ENCODE assay signal across 17 cellular contexts in the genomic region with DNA sequence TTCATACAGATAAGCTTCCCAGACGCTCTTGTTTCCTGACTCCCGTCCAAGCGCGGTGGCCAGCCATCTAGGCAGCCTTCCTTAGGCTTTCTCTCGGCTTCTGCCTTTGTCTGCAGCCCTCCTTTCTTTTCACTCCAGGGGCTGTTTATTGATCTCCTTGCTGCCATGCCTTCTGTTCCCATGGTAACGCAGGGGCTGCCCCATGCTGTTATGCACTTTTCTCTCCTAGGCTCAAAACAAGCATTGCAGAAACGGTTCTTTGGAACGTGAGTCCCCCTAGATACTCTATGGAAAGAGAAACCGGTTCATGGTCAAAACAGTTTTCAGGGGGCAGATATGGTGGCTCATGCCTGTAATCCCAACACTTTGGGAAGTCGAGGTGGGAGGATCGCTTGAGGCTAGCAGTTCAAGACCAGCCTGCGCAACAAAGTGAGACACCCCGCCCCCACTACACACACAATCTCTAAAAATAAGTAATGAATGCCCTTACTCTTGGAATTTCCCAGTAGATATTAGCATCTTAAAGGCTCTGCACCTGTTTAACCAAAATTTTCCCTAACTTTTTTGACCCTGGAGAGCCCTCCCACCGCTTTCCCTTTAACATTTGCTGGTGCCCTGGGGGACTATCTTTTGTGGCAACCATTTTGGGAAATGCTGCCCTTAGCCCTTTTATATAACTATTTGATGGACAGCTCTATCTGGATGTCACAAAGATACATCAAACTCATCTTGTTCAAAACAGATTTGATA. TPM values are rescaled to one million over a fixed set of nuclear protein-coding genes. Genes with fewer than 3 reads are reported as not detected.
DNase-seq lines count a peak whose midpoint lies in the region; ATAC-seq and TF ChIP-seq lines count a peak whose summit lies in the region.
"Had no signal": no experiment of that assay in that cellular context is flagged by ENCODE, and none has a peak within 500 bp of the region (broad histone marks: within the 10 kb centered on the region; RNA-seq: fewer than 3 reads in every experiment).

No MANE protein-coding gene starts in this region.

- H4K8ac ChIP-seq in mesendoderm (ENCODE audit: low read depth, low read length): no peak overlapping the region

- H3K27ac ChIP-seq in mesendoderm (ENCODE audit: low read depth, low read length) (no peak overlapping the region), PC-3 (ENCODE audit: low read length) (no peak overlapping the region)

- no peaks in the 10 kb centered on the region for H3K4me1 ChIP-seq in mesendoderm (ENCODE audit: control insufficient read depth, low read depth, low read length)
- H3K4me1 ChIP-seq in PC-3 (ENCODE audit: insufficient read depth, low read length): peaks cover 4% of the 10 kb centered on the region; the same call in 1 of the 2 replicates

- H3K9ac ChIP-seq in mesendoderm (ENCODE audit: low read length) (no peak overlapping the region), PC-3 (ENCODE audit: low read length) (no peak overlapping the region)

- H3K4me2 ChIP-seq in mesendoderm (ENCODE audit: low read length) (no peak overlapping the region), PC-3 (ENCODE audit: low read length) (no peak overlapping the region)

- BruUV-seq in PC-3 (replicated peaks; lab: Mats Ljungman, UMichigan): no TSS peak

- POLR2A ChIA-PET in PC-3 (lab: Charles Lee; ENCODE audit: unreplicated experiment): no interaction called here

- H3K18ac ChIP-seq in mesendoderm (ENCODE audit: low read length): peak overlapping the region; percentile 39

- ATAC-seq in HG03025 (IDR thresholded peaks at IDR 0.05; ENCODE audit: low FRiP score, unreplicated experiment) (no peak), PC-3 (no peak)
- ATAC-seq: HCT116 had no signal

- peak overlapping the region; percentile 11 for H2BK15ac ChIP-seq in mesendoderm (replicated peaks; ENCODE audit: low read depth)

- no peak for TF ChIP-seq CTCF in PC-3 (conservative IDR thresholded peaks at IDR 0.05; ENCODE audit: low read depth, low read length)

- H3K79me2 ChIP-seq in mesendoderm (ENCODE audit: control insufficient read depth, insufficient read depth, low read length) (no peaks in the 10 kb centered on the region), PC-3 (ENCODE audit: low read length) (no peaks in the 10 kb centered on the region)

- H3K79me1 ChIP-seq in mesendoderm (ENCODE audit: low read length): no peaks in the 10 kb centered on the region

- H3K27me3 ChIP-seq in mesendoderm (ENCODE audit: insufficient read depth, low read length, poor library complexity): no peaks in the 10 kb centered on the region
- H3K27me3 ChIP-seq in PC-3 (ENCODE audit: low read length): no peaks in the 10 kb centered on the region

- H3K56ac ChIP-seq in mesendoderm (ENCODE audit: low read length): no peak overlapping the region

- no CpG with 5 or more reads among the region's 14 CpGs for WGBS in mesendoderm (ENCODE audit: extremely low coverage, insufficient coverage, low lambda C conversion rate)

- H3K4ac ChIP-seq in mesendoderm (ENCODE audit: low read depth, low read length): no peak overlapping the region

- no peak overlapping the region for H2BK5ac ChIP-seq in mesendoderm (ENCODE audit: low read length)

- H3K23ac ChIP-seq in mesendoderm (ENCODE audit: low read length): no peak overlapping the region

- CTCF ChIA-PET in PC-3 (lab: Charles Lee): no interaction called here

- H2BK120ac ChIP-seq in mesendoderm (ENCODE audit: low read depth, low read length): no peak overlapping the region

- H2AFZ ChIP-seq in PC-3 (ENCODE audit: low read length): no peak overlapping the region

- no peak overlapping the region for H4K5ac ChIP-seq in mesendoderm (ENCODE audit: low read length)

- DNase-seq in EH (ENCODE audit: low read depth) (peak; percentile 4), NCI-H1417 treated with DMSO at 0.1 percent for 48 hours (lab: John Stamatoyannopoulos, UW) (peak; percentile 18), cerebellum (ENCODE audit: low spot score) (peak; percentile 6), mesendoderm (peak; percentile 90), OCI-M2 (lab: John Stamatoyannopoulos, UW; ENCODE audit: unreplicated experiment) (no peak), erythroblast (lab: John Stamatoyannopoulos, UW) (no peak), PC-3 (no peak)
- DNase-seq: activated CD4-positive, alpha-beta T cell treated with anti-CD3 and anti-CD28 coated beads, Interleukin-2, amount 10 ng/mL, durations not matched to agents 24 days and 14 days; activated naive CD4-positive, alpha-beta T cell treated with Interleukin-2 at 50 U/mL for 16 hours; C1 segment of cervical spinal cord; effector CD4-positive, alpha-beta T cell; NCI-H82; stimulated activated CD4-positive, alpha-beta T cell treated with anti-CD3 and anti-CD28 coated beads, Interleukin-12 subunit alpha, Interleukin-12 subunit beta, amount 100 ng/mL, for 4 hours; stimulated activated CD8-positive, alpha-beta memory T cell treated with anti-CD3 and anti-CD28 coated beads, Interleukin-4, amount 100 ng/mL, for 48 hours; SW 1271 had no signal

- intact Hi-C loops in PC-3 (cut with micrococcal nuclease): no loop called here

- H4K20me1 ChIP-seq in PC-3 (ENCODE audit: low read length): no peaks in the 10 kb centered on the region

- TF ChIP-seq POLR2A in erythroblast (IDR thresholded peaks at IDR 0.05; ENCODE audit: low read length): no peak

- H2AK5ac ChIP-seq in mesendoderm (ENCODE audit: low read length): no peak overlapping the region

- H3K36me3 ChIP-seq in mesendoderm (ENCODE audit: control insufficient read depth, insufficient read depth, low read length) (no peaks in the 10 kb centered on the region), PC-3 (ENCODE audit: low read depth, low read length) (no peaks in the 10 kb centered on the region)

- no peaks in the 10 kb centered on the region for H3F3A ChIP-seq in PC-3 (ENCODE audit: low read length, unreplicated experiment)

- H3K9me2 ChIP-seq in PC-3 (replicated peaks; ENCODE audit: low read length): no peaks in the 10 kb centered on the region

- H3K4me3 ChIP-seq in mesendoderm (ENCODE audit: low read length) (no peak overlapping the region), PC-3 (ENCODE audit: low read length) (no peak overlapping the region)

- H3K9me3 ChIP-seq in PC-3 (ENCODE audit: low read length): no peaks in the 10 kb centered on the region

RNA-seq across cellular contexts. Expression of a gene that starts 53.9 kb away (rescaled TPM):
- total RNA-seq in cerebellum (5.4 TPM), PC-3 (2014; rRNA removed) (0.07 and 0.12 TPM in 2 replicates)
- polyA plus RNA-seq in mesendoderm (2013, experiment 1 of 2): 0.25 TPM
- polyA plus RNA-seq in mesendoderm (2013, experiment 2 of 2): 0.24 TPM

Comparison
In these comparisons a context has a peak if more than half of its experiments do, and no peak if none do; other contexts are left out.
1. DNase-seq: peak in EH (single experiment), NCI-H1417 treated with DMSO at 0.1 percent for 48 hours (single experiment), cerebellum (single experiment) and mesendoderm (single experiment); none in OCI-M2 (single experiment), erythroblast (0 of 2) and PC-3 (single experiment).